8 cellular contexts compared by ENCODE assay signal in the genomic region with DNA sequence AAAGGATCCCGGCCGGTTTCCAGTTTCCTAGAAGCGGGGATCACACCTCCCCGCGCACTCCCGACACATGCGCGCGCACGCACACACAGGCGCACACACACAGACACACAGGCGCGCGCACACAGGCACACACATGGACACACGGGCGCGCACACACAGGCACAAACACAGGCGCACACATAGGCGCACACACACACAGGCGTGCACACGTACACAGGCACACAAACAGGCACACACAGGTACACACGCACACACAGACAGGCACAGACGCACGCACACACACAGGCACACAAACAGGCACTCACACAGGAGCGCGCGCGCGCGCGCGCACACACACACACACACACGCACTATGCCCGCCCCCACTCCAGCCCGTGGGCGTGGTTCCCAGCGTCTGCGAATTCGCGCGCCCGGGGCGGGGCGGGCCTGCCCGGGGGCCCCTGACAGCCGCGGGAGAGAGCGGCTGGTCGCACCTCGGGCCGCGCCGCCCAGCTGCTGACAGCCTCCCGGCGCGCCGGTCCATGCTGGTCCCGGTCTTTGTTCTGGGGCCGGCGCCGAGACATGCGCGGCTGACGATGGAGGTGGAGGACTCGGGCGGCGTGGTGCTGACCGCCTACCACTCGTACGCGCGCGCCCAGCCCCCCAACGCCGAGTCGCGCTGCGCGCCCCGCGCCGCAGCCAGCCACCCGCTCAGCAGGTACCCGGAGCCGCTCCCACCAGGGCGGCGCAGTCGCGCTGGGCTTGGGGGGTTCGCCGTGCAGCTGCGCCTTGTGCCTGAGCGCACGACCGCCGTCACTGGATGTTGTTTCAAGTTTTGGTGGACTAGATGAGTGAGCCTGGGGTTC. TPM values are rescaled to one million over a fixed set of nuclear protein-coding genes. Genes with fewer than 3 reads are reported as not detected.
DNase-seq lines count a peak whose midpoint lies in the region; ATAC-seq, FAIRE-seq and TF ChIP-seq lines count a peak whose summit lies in the region.

A gene with protein sequence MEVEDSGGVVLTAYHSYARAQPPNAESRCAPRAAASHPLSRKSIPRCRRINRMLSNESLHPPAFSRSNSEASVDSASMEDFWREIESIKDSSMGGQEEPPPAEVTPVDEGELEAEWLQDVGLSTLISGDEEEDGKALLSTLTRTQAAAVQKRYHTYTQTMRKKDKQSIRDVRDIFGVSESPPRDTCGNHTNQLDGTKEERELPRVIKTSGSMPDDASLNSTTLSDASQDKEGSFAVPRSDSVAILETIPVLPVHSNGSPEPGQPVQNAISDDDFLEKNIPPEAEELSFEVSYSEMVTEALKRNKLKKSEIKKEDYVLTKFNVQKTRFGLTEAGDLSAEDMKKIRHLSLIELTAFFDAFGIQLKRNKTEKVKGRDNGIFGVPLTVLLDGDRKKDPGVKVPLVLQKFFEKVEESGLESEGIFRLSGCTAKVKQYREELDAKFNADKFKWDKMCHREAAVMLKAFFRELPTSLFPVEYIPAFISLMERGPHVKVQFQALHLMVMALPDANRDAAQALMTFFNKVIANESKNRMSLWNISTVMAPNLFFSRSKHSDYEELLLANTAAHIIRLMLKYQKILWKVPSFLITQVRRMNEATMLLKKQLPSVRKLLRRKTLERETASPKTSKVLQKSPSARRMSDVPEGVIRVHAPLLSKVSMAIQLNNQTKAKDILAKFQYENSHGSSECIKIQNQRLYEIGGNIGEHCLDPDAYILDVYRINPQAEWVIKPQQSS (plus strand): TSS at position 470 of the 845 bp plus-strand sequence. CDS start 106 bp downstream, at position 576.

- TF ChIP-seq CTCF in ascending aorta (IDR thresholded peaks at IDR 0.05): no peak
- TF ChIP-seq CTCF in pancreas (IDR thresholded peaks at IDR 0.05): peak in 1 of 4 donors; percentile 10
- no peak for TF ChIP-seq CTCF in CD4-positive, alpha-beta T cell (IDR thresholded peaks at IDR 0.05)

- H3K36me3 ChIP-seq in ascending aorta (no peaks in the 10 kb centered on the region), pancreas (no peaks in the 10 kb centered on the region)

- H3K9me3 ChIP-seq in ascending aorta (no peaks in the 10 kb centered on the region), pancreas (no peaks in the 10 kb centered on the region)
- H3K9me3 ChIP-seq in CD4-positive, alpha-beta T cell (ENCODE audit: control insufficient read depth, low read length): no peaks in the 10 kb centered on the region

- H3K27ac Mint-ChIP-seq in activated CD4-positive, alpha-beta T cell treated with anti-CD3 and anti-CD28 coated beads, Interleukin-2, amount 10 ng/mL, durations not matched to agents 7 days and 5 days: no peak within 1 kb of the TSS
- no peak within 1 kb of the TSS for H3K27ac Mint-ChIP-seq in CD4-positive, alpha-beta T cell

- DNase-seq in activated CD4-positive, alpha-beta T cell treated with anti-CD3 and anti-CD28 coated beads, Interleukin-2, amount 10 ng/mL, durations not matched to agents 7 days and 5 days: peak; percentile 22
- no peak for DNase-seq in activated CD4-positive, alpha-beta T cell treated with anti-CD3 and anti-CD28 coated beads, Interleukin-2, amount 50 U/mL, for 4 hours
- DNase-seq in NCI-H460 (ENCODE audit: extremely low read depth, low read depth) (peak; percentile 79), ascending aorta (ENCODE audit: low spot score in 2 of 2) (peak in 1 of 2 donors; percentile 66), left ventricle myocardium superior (peak; percentile 92), pancreas (peak; percentile 81 to 96 (median 84))
- no peak for DNase-seq in CD4-positive, alpha-beta T cell

- 1% methylated on average over 84 to 96 of the region's 96 CpGs for WGBS in pancreas, 2 donors

- H3K36me3 Mint-ChIP-seq in activated CD4-positive, alpha-beta T cell treated with anti-CD3 and anti-CD28 coated beads, Interleukin-2, amount 10 ng/mL, durations not matched to agents 7 days and 5 days (ENCODE audit: low read depth): no peaks in the 10 kb centered on the region
- H3K36me3 Mint-ChIP-seq in CD4-positive, alpha-beta T cell (ENCODE audit: low read depth): no peaks in the 10 kb centered on the region

- H3K27me3 ChIP-seq in ascending aorta: no peaks in the 10 kb centered on the region
- no peaks in the 10 kb centered on the region for H3K27me3 ChIP-seq in pancreas
- H3K27me3 ChIP-seq in CD4-positive, alpha-beta T cell (ENCODE audit: control insufficient read depth, insufficient read depth, low read length): no peaks in the 10 kb centered on the region

- CTCF ChIA-PET in activated CD4-positive, alpha-beta T cell treated with anti-CD3 and anti-CD28 coated beads, Interleukin-2, amount 10 ng/mL, durations not matched to agents 7 days and 5 days (lab: Charles Lee): no interaction called here
- CTCF ChIA-PET in CD4-positive, alpha-beta T cell (lab: Charles Lee): no interaction called here

- H3K27ac ChIP-seq in ascending aorta: no peak within 1 kb of the TSS
- H3K27ac ChIP-seq in pancreas: peak within 1 kb of the TSS; percentile 61 to 92 (median 92)
- H3K27ac ChIP-seq in CD4-positive, alpha-beta T cell (ENCODE audit: low read depth, low read length): no peak within 1 kb of the TSS

- H3K4me3 ChIP-seq in ascending aorta (peak within 1 kb of the TSS; percentile 55 to 65), pancreas (peak within 1 kb of the TSS; percentile 40 to 73 (median 45))

- H3K27me3 Mint-ChIP-seq in activated CD4-positive, alpha-beta T cell treated with anti-CD3 and anti-CD28 coated beads, Interleukin-2, amount 10 ng/mL, durations not matched to agents 7 days and 5 days: peaks cover 28% of the 10 kb centered on the region
- peaks cover 43% of the 10 kb centered on the region for H3K27me3 Mint-ChIP-seq in CD4-positive, alpha-beta T cell

- intact Hi-C loops in ascending aorta (cut with DNase I): no loop called here
- intact Hi-C loops in left ventricle myocardium superior (cut with micrococcal nuclease): no loop called here
- intact Hi-C loops in pancreas (cut with DNase I): no loop called here
- intact Hi-C loops in CD4-positive, alpha-beta T cell (cut with DNase I, micrococcal nuclease): no loop called here

- H3K4me3 Mint-ChIP-seq in activated CD4-positive, alpha-beta T cell treated with anti-CD3 and anti-CD28 coated beads, Interleukin-2, amount 10 ng/mL, durations not matched to agents 7 days and 5 days: peak within 1 kb of the TSS; percentile 68
- no peak within 1 kb of the TSS for H3K4me3 Mint-ChIP-seq in CD4-positive, alpha-beta T cell

- POLR2A ChIA-PET in activated CD4-positive, alpha-beta T cell treated with anti-CD3 and anti-CD28 coated beads, Interleukin-2, amount 10 ng/mL, durations not matched to agents 7 days and 5 days (lab: Charles Lee): no interaction called here
- POLR2A ChIA-PET in CD4-positive, alpha-beta T cell (lab: Charles Lee): no interaction called here

- no peak for FAIRE-seq in pancreas (lab: Jason Lieb, UNC)

- no peaks in the 10 kb centered on the region for H3K9me3 Mint-ChIP-seq in activated CD4-positive, alpha-beta T cell treated with anti-CD3 and anti-CD28 coated beads, Interleukin-2, amount 10 ng/mL, durations not matched to agents 7 days and 5 days
- H3K9me3 Mint-ChIP-seq in CD4-positive, alpha-beta T cell: no peaks in the 10 kb centered on the region

- H3K4me1 Mint-ChIP-seq in activated CD4-positive, alpha-beta T cell treated with anti-CD3 and anti-CD28 coated beads, Interleukin-2, amount 10 ng/mL, durations not matched to agents 7 days and 5 days: peaks cover 5% of the 10 kb centered on the region
- H3K4me1 Mint-ChIP-seq in CD4-positive, alpha-beta T cell (ENCODE audit: low read depth): peaks cover 9% of the 10 kb centered on the region

- no peaks in the 10 kb centered on the region for H3K4me1 ChIP-seq in ascending aorta
- peaks cover 4 to 38% (median 34%) of the 10 kb centered on the region in 3 donors for H3K4me1 ChIP-seq in pancreas

- peak; percentile 65 for ATAC-seq in HG02973 (IDR thresholded peaks at IDR 0.05; ENCODE audit: unreplicated experiment)
- peak; percentile 96 for ATAC-seq in left ventricle myocardium superior
- ATAC-seq in pancreas: peak; percentile 80 to 92 (median 88)
- ATAC-seq in CD4-positive, alpha-beta T cell (ENCODE audit: poor library complexity): no peak

RNA-seq across cellular contexts. Expression of the gene that starts here (rescaled TPM):
- total RNA-seq in activated CD4-positive, alpha-beta T cell treated with anti-CD3 and anti-CD28 coated beads, Interleukin-2, amount 10 ng/mL, durations not matched to agents 7 days and 5 days: not detected
- total RNA-seq in NCI-H460 (2014; rRNA removed; shearing (Covaris generic)): 0.94 and 1.6 TPM in 2 replicates
- 1.1 and 4.0 TPM in 2 replicates for polyA plus RNA-seq in NCI-H460 (2014; cell fraction: nucleus; rRNA removed)
- total RNA-seq in ascending aorta (0.85 TPM), left ventricle myocardium superior (1.4 TPM), pancreas (1 to 10 TPM; 5.5 to 9.9 (median 7.2) TPM)
- polyA plus RNA-seq in pancreas: 1 to 10 TPM in 1 of 2 donors, under 1 TPM in 1; 0.91 to 1.8 TPM
- not detected for total RNA-seq in CD4-positive, alpha-beta T cell

Comparison
In these comparisons a context has a peak if more than half of its experiments do, and no peak if none do; other contexts are left out.
1. Peak in DNase-seq in activated CD4-positive, alpha-beta T cell treated with anti-CD3 and anti-CD28 coated beads, Interleukin-2, amount 10 ng/mL, durations not matched to agents 7 days and 5 days; RNA of the gene not detected or under 1 TPM.
2. DNase-seq: peak in NCI-H460 (single experiment), left ventricle myocardium superior (single experiment) and pancreas (6 of 6); none in activated CD4-positive, alpha-beta T cell treated with anti-CD3 and anti-CD28 coated beads, Interleukin-2, amount 50 U/mL, for 4 hours (0 of 2) and CD4-positive, alpha-beta T cell (0 of 10).
3. H3K27ac ChIP-seq: peak in pancreas (4 of 4); none in ascending aorta (0 of 2) and CD4-positive, alpha-beta T cell (single experiment).